In the genomic region with DNA sequence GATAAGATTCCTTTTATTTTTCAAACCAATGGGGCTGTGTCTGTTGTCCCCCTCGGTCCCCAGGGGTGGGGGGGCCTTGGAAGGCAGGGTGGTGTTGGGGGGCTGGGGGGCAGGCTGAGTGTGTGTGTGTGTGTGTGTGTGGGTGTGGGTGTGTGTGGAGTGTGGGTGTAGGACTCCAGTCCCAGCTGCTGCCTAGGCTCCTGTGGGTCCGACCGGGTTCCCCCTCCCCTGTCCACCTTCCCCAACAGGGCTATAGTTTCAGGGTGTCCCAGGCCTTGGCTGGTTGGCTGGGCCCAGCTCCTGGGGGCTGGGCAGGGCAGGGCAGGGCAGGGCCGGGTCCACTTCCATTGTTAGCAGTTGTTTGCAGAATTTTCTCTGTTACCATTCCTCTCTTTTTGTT, we compare ENCODE assay signal across 13 cellular contexts. TPM values are rescaled to one million over a fixed set of nuclear protein-coding genes. Genes with fewer than 3 reads are reported as not detected.
DNase-seq lines count a peak whose midpoint lies in the region; ATAC-seq and TF ChIP-seq lines count a peak whose summit lies in the region.
"Had no signal": no experiment of that assay in that cellular context is flagged by ENCODE, and none has a peak within 500 bp of the region (broad histone marks: within the 10 kb centered on the region; RNA-seq: fewer than 3 reads in every experiment).

No MANE protein-coding gene starts in this region.

- H3K36me3 Mint-ChIP-seq in activated CD4-positive, alpha-beta T cell treated with anti-CD3 and anti-CD28 coated beads, Interleukin-2, amount 10 ng/mL, durations not matched to agents 24 days and 14 days (ENCODE audit: low read depth): peaks cover 37% of the 10 kb centered on the region
- peaks cover 22% of the 10 kb centered on the region for H3K36me3 Mint-ChIP-seq in activated T-helper 1 cell treated with anti-CD3 and anti-CD28 coated beads, Interleukin-12 subunit alpha, Interleukin-12 subunit beta, Interleukin-2, Interleukin-4 antibody, amounts not matched to agents 30 ng/mL and 10 ng/mL and 1 ng/mL, durations not matched to agents 14 hours and 24 hours and 36 hours (ENCODE audit: low read depth)
- H3K36me3 Mint-ChIP-seq in naive thymus-derived CD8-positive, alpha-beta T cell: peaks cover 0 to 30% (median 6%) of the 10 kb centered on the region in 3 donors

- H3K27me3 ChIP-seq in left lung: no peaks in the 10 kb centered on the region
- H3K27me3 ChIP-seq: gastroesophageal sphincter had no signal

- H3K27ac ChIP-seq in temporal lobe (ENCODE audit: low read depth, low read length) (peak overlapping the region; percentile 96), left lung (peak overlapping the region in 1 of 2 donors; percentile 100)

- no peak for ATAC-seq in naive thymus-derived CD8-positive, alpha-beta T cell
- no peak for ATAC-seq in left lung
- ATAC-seq: gastroesophageal sphincter, HepG2 had no signal

- H3K4me3 ChIP-seq in left lung: no peak overlapping the region
- H3K4me3 ChIP-seq: gastroesophageal sphincter had no signal

- peaks cover 0 to 13% of the 10 kb centered on the region in 2 donors for H3K36me3 ChIP-seq in left lung

- intact Hi-C loops in activated CD4-positive, alpha-beta T cell treated with anti-CD3 and anti-CD28 coated beads, Interleukin-2, amount 10 ng/mL, durations not matched to agents 24 days and 14 days (cut with micrococcal nuclease): no loop called here
- intact Hi-C loops in activated T-helper 1 cell treated with anti-CD3 and anti-CD28 coated beads, Interleukin-12 subunit alpha, Interleukin-12 subunit beta, Interleukin-2, Interleukin-4 antibody, amounts not matched to agents 30 ng/mL and 10 ng/mL and 1 ng/mL, durations not matched to agents 14 hours and 24 hours and 36 hours (cut with micrococcal nuclease): no loop called here
- intact Hi-C loops in left lung (cut with DNase I): no loop called here

- no peak for DNase-seq in activated CD4-positive, alpha-beta T cell treated with anti-CD3 and anti-CD28 coated beads, Interleukin-2, amount 10 ng/mL, durations not matched to agents 24 days and 14 days
- DNase-seq in activated CD4-positive, alpha-beta T cell treated with anti-CD3 and anti-CD28 coated beads for 4 hours: no peak
- DNase-seq in activated T-helper 1 cell treated with anti-CD3 and anti-CD28 coated beads, Interleukin-12 subunit alpha, Interleukin-12 subunit beta, Interleukin-2, Interleukin-4 antibody, amounts not matched to agents 30 ng/mL and 10 ng/mL and 1 ng/mL, durations not matched to agents 14 hours and 24 hours and 36 hours (ENCODE audit: low spot score): no peak
- peak in 1 of 10 donors; percentile 63 for DNase-seq in naive thymus-derived CD8-positive, alpha-beta T cell
- no peak for DNase-seq in NCI-H1436 treated with DMSO at 0.1 percent for 48 hours (lab: John Stamatoyannopoulos, UW)
- DNase-seq in left lung: no peak
- no peak for DNase-seq in LoVo (ENCODE audit: low spot score)
- DNase-seq: activated CD4-positive, CD25-positive, alpha-beta regulatory T cell; NCI-H2227 treated with DMSO at 0.1 percent for 48 hours had no signal

- H3K4me1 ChIP-seq in left lung: peaks cover 0 to 44% of the 10 kb centered on the region in 2 donors

- peak overlapping the region; percentile 18 for H3K4me3 Mint-ChIP-seq in activated CD4-positive, alpha-beta T cell treated with anti-CD3 and anti-CD28 coated beads, Interleukin-2, amount 10 ng/mL, durations not matched to agents 24 days and 14 days
- H3K4me3 Mint-ChIP-seq in activated T-helper 1 cell treated with anti-CD3 and anti-CD28 coated beads, Interleukin-12 subunit alpha, Interleukin-12 subunit beta, Interleukin-2, Interleukin-4 antibody, amounts not matched to agents 30 ng/mL and 10 ng/mL and 1 ng/mL, durations not matched to agents 14 hours and 24 hours and 36 hours: no peak overlapping the region
- H3K4me3 Mint-ChIP-seq in naive thymus-derived CD8-positive, alpha-beta T cell: peak overlapping the region in 5 of 10 donors; percentile 26 to 71 (median 46)

- H3K4me1 Mint-ChIP-seq in activated CD4-positive, alpha-beta T cell treated with anti-CD3 and anti-CD28 coated beads, Interleukin-2, amount 10 ng/mL, durations not matched to agents 24 days and 14 days: peaks cover 39% of the 10 kb centered on the region
- peaks cover 35% of the 10 kb centered on the region for H3K4me1 Mint-ChIP-seq in activated T-helper 1 cell treated with anti-CD3 and anti-CD28 coated beads, Interleukin-12 subunit alpha, Interleukin-12 subunit beta, Interleukin-2, Interleukin-4 antibody, amounts not matched to agents 30 ng/mL and 10 ng/mL and 1 ng/mL, durations not matched to agents 14 hours and 24 hours and 36 hours (ENCODE audit: low read depth)
- H3K4me1 Mint-ChIP-seq in naive thymus-derived CD8-positive, alpha-beta T cell: peaks cover 18 to 53% (median 46%) of the 10 kb centered on the region in 4 donors

- no peaks in the 10 kb centered on the region for H3K9me3 ChIP-seq in left lung
- H3K9me3 ChIP-seq: gastroesophageal sphincter had no signal

- TF ChIP-seq CTCF in left lung (IDR thresholded peaks at IDR 0.05): no peak

- peaks cover 3% of the 10 kb centered on the region for H3K27me3 Mint-ChIP-seq in activated CD4-positive, alpha-beta T cell treated with anti-CD3 and anti-CD28 coated beads, Interleukin-2, amount 10 ng/mL, durations not matched to agents 24 days and 14 days
- H3K27me3 Mint-ChIP-seq in activated T-helper 1 cell treated with anti-CD3 and anti-CD28 coated beads, Interleukin-12 subunit alpha, Interleukin-12 subunit beta, Interleukin-2, Interleukin-4 antibody, amounts not matched to agents 30 ng/mL and 10 ng/mL and 1 ng/mL, durations not matched to agents 14 hours and 24 hours and 36 hours (ENCODE audit: insufficient read depth): no peaks in the 10 kb centered on the region
- peaks cover 0 to 2% (median 0%) of the 10 kb centered on the region in 5 donors for H3K27me3 Mint-ChIP-seq in naive thymus-derived CD8-positive, alpha-beta T cell

- H3K27ac Mint-ChIP-seq in activated CD4-positive, alpha-beta T cell treated with anti-CD3 and anti-CD28 coated beads, Interleukin-2, amount 10 ng/mL, durations not matched to agents 24 days and 14 days: peak overlapping the region; percentile 81
- peak overlapping the region; percentile 63 for H3K27ac Mint-ChIP-seq in activated T-helper 1 cell treated with anti-CD3 and anti-CD28 coated beads, Interleukin-12 subunit alpha, Interleukin-12 subunit beta, Interleukin-2, Interleukin-4 antibody, amounts not matched to agents 30 ng/mL and 10 ng/mL and 1 ng/mL, durations not matched to agents 14 hours and 24 hours and 36 hours
- peak overlapping the region; percentile 71 to 99 (median 88) for H3K27ac Mint-ChIP-seq in naive thymus-derived CD8-positive, alpha-beta T cell

- peaks cover 7% of the 10 kb centered on the region for H3K9me3 Mint-ChIP-seq in activated CD4-positive, alpha-beta T cell treated with anti-CD3 and anti-CD28 coated beads, Interleukin-2, amount 10 ng/mL, durations not matched to agents 24 days and 14 days
- no peaks in the 10 kb centered on the region for H3K9me3 Mint-ChIP-seq in activated T-helper 1 cell treated with anti-CD3 and anti-CD28 coated beads, Interleukin-12 subunit alpha, Interleukin-12 subunit beta, Interleukin-2, Interleukin-4 antibody, amounts not matched to agents 30 ng/mL and 10 ng/mL and 1 ng/mL, durations not matched to agents 14 hours and 24 hours and 36 hours
- no peaks in the 10 kb centered on the region for H3K9me3 Mint-ChIP-seq in naive thymus-derived CD8-positive, alpha-beta T cell

- POLR2A ChIA-PET in naive thymus-derived CD8-positive, alpha-beta T cell (lab: Charles Lee): interaction anchor here (0.9 to 2.3 kb wide), 2 partner anchors 23 to 212 kb away, joined by 3 to 12 read pairs; partner anchors contain the start of genes BAG1, CHMP5 and SMU1

RNA-seq across cellular contexts. Expression of gene NFX1, which starts 2.1 kb away (rescaled TPM):
- total RNA-seq in activated CD4-positive, alpha-beta T cell treated with anti-CD3 and anti-CD28 coated beads, Interleukin-2, amount 10 ng/mL, durations not matched to agents 24 days and 14 days: 37.2 and 38.7 TPM in 2 replicates
- total RNA-seq in activated T-helper 1 cell treated with anti-CD3 and anti-CD28 coated beads, Interleukin-12 subunit alpha, Interleukin-12 subunit beta, Interleukin-2, Interleukin-4 antibody, amounts not matched to agents 30 ng/mL and 10 ng/mL and 1 ng/mL, durations not matched to agents 14 hours and 24 hours and 36 hours: 36.2 and 37.6 TPM in 2 replicates
- total RNA-seq in naive thymus-derived CD8-positive, alpha-beta T cell: 10 to 100 TPM; 70.3 to 70.5 TPM
- 10 to 100 TPM; 22.8 to 42.7 (median 31.6) TPM for polyA plus RNA-seq in naive thymus-derived CD8-positive, alpha-beta T cell
- total RNA-seq in temporal lobe (18.4 TPM), left lung (10 to 100 TPM; 32.0 to 39.3 TPM)

RNA-seq across cellular contexts. Expression of gene CHMP5, which starts 23.4 kb away (rescaled TPM):
- total RNA-seq in activated CD4-positive, alpha-beta T cell treated with anti-CD3 and anti-CD28 coated beads, Interleukin-2, amount 10 ng/mL, durations not matched to agents 24 days and 14 days: 73.9 and 77.7 TPM in 2 replicates
- total RNA-seq in activated T-helper 1 cell treated with anti-CD3 and anti-CD28 coated beads, Interleukin-12 subunit alpha, Interleukin-12 subunit beta, Interleukin-2, Interleukin-4 antibody, amounts not matched to agents 30 ng/mL and 10 ng/mL and 1 ng/mL, durations not matched to agents 14 hours and 24 hours and 36 hours: 70.7 and 76.7 TPM in 2 replicates
- total RNA-seq in naive thymus-derived CD8-positive, alpha-beta T cell: 10 to 100 TPM; 30.4 to 31.4 TPM
- polyA plus RNA-seq in naive thymus-derived CD8-positive, alpha-beta T cell: 10 to 100 TPM; 38.7 to 40.0 (median 39.4) TPM
- 85.6 TPM for total RNA-seq in temporal lobe
- total RNA-seq in left lung: 10 to 100 TPM; 67.4 to 79.3 TPM

RNA-seq across cellular contexts. Expression of gene BAG1, which starts 23.7 kb away (rescaled TPM):
- 72.4 and 73.6 TPM in 2 replicates for total RNA-seq in activated CD4-positive, alpha-beta T cell treated with anti-CD3 and anti-CD28 coated beads, Interleukin-2, amount 10 ng/mL, durations not matched to agents 24 days and 14 days
- total RNA-seq in activated T-helper 1 cell treated with anti-CD3 and anti-CD28 coated beads, Interleukin-12 subunit alpha, Interleukin-12 subunit beta, Interleukin-2, Interleukin-4 antibody, amounts not matched to agents 30 ng/mL and 10 ng/mL and 1 ng/mL, durations not matched to agents 14 hours and 24 hours and 36 hours: 75.0 and 78.2 TPM in 2 replicates
- total RNA-seq in naive thymus-derived CD8-positive, alpha-beta T cell: 10 to 100 TPM; 55.9 to 64.6 TPM
- 10 to 100 TPM; 80.5 to 92.6 (median 86.8) TPM for polyA plus RNA-seq in naive thymus-derived CD8-positive, alpha-beta T cell
- total RNA-seq in temporal lobe (36.6 TPM), left lung (100 to 1,000 TPM; 103 to 111 TPM)

RNA-seq across cellular contexts. Expression of gene SPINK4, which starts 48.3 kb away (rescaled TPM):
- not detected in 2 replicates for total RNA-seq in activated CD4-positive, alpha-beta T cell treated with anti-CD3 and anti-CD28 coated beads, Interleukin-2, amount 10 ng/mL, durations not matched to agents 24 days and 14 days
- total RNA-seq in activated T-helper 1 cell treated with anti-CD3 and anti-CD28 coated beads, Interleukin-12 subunit alpha, Interleukin-12 subunit beta, Interleukin-2, Interleukin-4 antibody, amounts not matched to agents 30 ng/mL and 10 ng/mL and 1 ng/mL, durations not matched to agents 14 hours and 24 hours and 36 hours: not detected in 2 replicates
- total RNA-seq in naive thymus-derived CD8-positive, alpha-beta T cell: not detected
- not detected for polyA plus RNA-seq in naive thymus-derived CD8-positive, alpha-beta T cell
- not detected for total RNA-seq in temporal lobe
- total RNA-seq in left lung: not detected
- total RNA-seq: A673, gastroesophageal sphincter had no signal
